Comparison of ENCODE assay signal across 8 cellular contexts in genomic region chr2:203535078-203535783, GRCh38. TPM values are rescaled to one million over a fixed set of nuclear protein-coding genes. Genes with fewer than 3 reads are reported as not detected.
A peak's percentile ranks its signal among the peaks of the same experiment; 100 is the strongest.
DNase-seq lines count a peak whose midpoint lies in the region; ATAC-seq and TF ChIP-seq lines count a peak whose summit lies in the region.

TSS of gene RAPH1 (minus strand) at chr2:203535301. CDS start at chr2:203495353, 39,948 bp downstream.

- H3K4me3 ChIP-seq in CD4-positive, CD25-positive, alpha-beta regulatory T cell (ENCODE audit: low read depth, low read length), result peak within 1 kb of the TSS; percentile 67
- H3K4me3 ChIP-seq in SJCRH30 (peak within 1 kb of the TSS; percentile 98), neural progenitor cell (peak within 1 kb of the TSS; percentile 94), stomach (peak within 1 kb of the TSS; percentile 89 to 99 (median 96))

- peak within 1 kb of the TSS; percentile 90 to 95 (median 93) for H3K4me3 Mint-ChIP-seq in CD4-positive, CD25-positive, alpha-beta regulatory T cell
- peak within 1 kb of the TSS; percentile 82 for H3K4me3 Mint-ChIP-seq in activated naive CD4-positive, alpha-beta T cell treated with anti-CD3 and anti-CD28 coated beads for 36 hours
- H3K4me3 Mint-ChIP-seq in neural progenitor cell, result peak within 1 kb of the TSS; percentile 95

- peak within 1 kb of the TSS in 2 of 3 donors; percentile 16 to 81 for H3K27ac Mint-ChIP-seq in CD4-positive, CD25-positive, alpha-beta regulatory T cell
- peak within 1 kb of the TSS; percentile 61 for H3K27ac Mint-ChIP-seq in activated naive CD4-positive, alpha-beta T cell treated with anti-CD3 and anti-CD28 coated beads for 36 hours
- H3K27ac Mint-ChIP-seq in neural progenitor cell, result peak within 1 kb of the TSS; percentile 90

- H3K27me3 ChIP-seq in CD4-positive, CD25-positive, alpha-beta regulatory T cell (ENCODE audit: control insufficient read depth, insufficient read depth, low read length), result peaks cover 23% of the 10 kb centered on the region
- no peaks in the 10 kb centered on the region for H3K27me3 ChIP-seq in SJCRH30
- H3K27me3 ChIP-seq in neural progenitor cell, result no peaks in the 10 kb centered on the region
- H3K27me3 ChIP-seq in stomach, result peaks cover 0 to 7% (median 0%) of the 10 kb centered on the region in 3 donors

- H3K4me2 ChIP-seq in neural progenitor cell, result peak within 1 kb of the TSS; percentile 99

- H3K27ac ChIP-seq in CD4-positive, CD25-positive, alpha-beta regulatory T cell (ENCODE audit: insufficient read depth, low read length, poor library complexity, severe bottlenecking), result no peak within 1 kb of the TSS
- H3K27ac ChIP-seq in SJCRH30, result peak within 1 kb of the TSS; percentile 95
- H3K27ac ChIP-seq in neural progenitor cell, result peak within 1 kb of the TSS; percentile 89
- peak within 1 kb of the TSS; percentile 93 to 99 (median 97) for H3K27ac ChIP-seq in stomach

- peak within 1 kb of the TSS; percentile 99 for H2AFZ ChIP-seq in neural progenitor cell (replicated peaks)

- peaks cover 22% of the 10 kb centered on the region for H4K20me1 ChIP-seq in neural progenitor cell (ENCODE audit: low read depth)

- CTCF ChIA-PET in activated naive CD4-positive, alpha-beta T cell treated with anti-CD3 and anti-CD28 coated beads for 36 hours (lab: Charles Lee), result no interaction called here

- peaks cover 27% of the 10 kb centered on the region for H3K27me3 Mint-ChIP-seq in CD4-positive, CD25-positive, alpha-beta regulatory T cell
- peaks cover 6% of the 10 kb centered on the region for H3K27me3 Mint-ChIP-seq in activated naive CD4-positive, alpha-beta T cell treated with anti-CD3 and anti-CD28 coated beads for 36 hours (ENCODE audit: low read depth)
- peaks cover 7% of the 10 kb centered on the region for H3K27me3 Mint-ChIP-seq in neural progenitor cell (ENCODE audit: insufficient read depth, low read depth)

- H3K9me3 Mint-ChIP-seq in CD4-positive, CD25-positive, alpha-beta regulatory T cell, result peaks cover 0 to 10% (median 7%) of the 10 kb centered on the region in 7 donors
- peaks cover 12% of the 10 kb centered on the region for H3K9me3 Mint-ChIP-seq in activated naive CD4-positive, alpha-beta T cell treated with anti-CD3 and anti-CD28 coated beads for 36 hours
- H3K9me3 Mint-ChIP-seq in neural progenitor cell, result peaks cover 15% of the 10 kb centered on the region

- 0 to 2% (median 0%) methylated on average over 9 to 92 of the region's 92 CpGs; no CpG with 5 or more reads in 1 of the 5 donors for WGBS in stomach, 5 donors

- peaks cover 12 to 32% (median 18%) of the 10 kb centered on the region in 4 donors for H3K4me1 Mint-ChIP-seq in CD4-positive, CD25-positive, alpha-beta regulatory T cell
- peaks cover 21% of the 10 kb centered on the region for H3K4me1 Mint-ChIP-seq in activated naive CD4-positive, alpha-beta T cell treated with anti-CD3 and anti-CD28 coated beads for 36 hours (ENCODE audit: low read depth)
- peaks cover 26% of the 10 kb centered on the region for H3K4me1 Mint-ChIP-seq in neural progenitor cell

- peaks cover 5 to 8% of the 10 kb centered on the region in 2 experiments for H3K9me3 ChIP-seq in CD4-positive, CD25-positive, alpha-beta regulatory T cell (ENCODE audit: control insufficient read depth in 2 of 2, low read length in 2 of 2)
- H3K9me3 ChIP-seq in SJCRH30 (replicated peaks), result no peaks in the 10 kb centered on the region
- H3K9me3 ChIP-seq in neural progenitor cell (ENCODE audit: low read depth), result no peaks in the 10 kb centered on the region
- H3K9me3 ChIP-seq in stomach, result peaks cover 0 to 7% (median 0%) of the 10 kb centered on the region in 4 donors

- peaks cover 20% of the 10 kb centered on the region for H3K4me1 ChIP-seq in CD4-positive, CD25-positive, alpha-beta regulatory T cell (ENCODE audit: control insufficient read depth, insufficient read depth, low read length, poor library complexity, severe bottlenecking)
- H3K4me1 ChIP-seq in SJCRH30 (peaks cover 4% of the 10 kb centered on the region; the same call in 1 of the 2 replicates), neural progenitor cell (peaks cover 16% of the 10 kb centered on the region), stomach (peaks cover 3 to 42% (median 27%) of the 10 kb centered on the region in 4 donors)

- TF ChIP-seq POLR2A in stomach (IDR thresholded peaks at IDR 0.05), result peak in 1 of 4 donors; percentile 40

- intact Hi-C loops in activated naive CD4-positive, alpha-beta T cell treated with anti-CD3 and anti-CD28 coated beads for 36 hours (cut with micrococcal nuclease), result loop anchor here (1.0 to 2.0 kb wide), 4 partner anchors 36 to 296 kb away; partner anchors contain the start of gene CYP20A1
- intact Hi-C loops in stomach (cut with DNase I; ENCODE audit: low total_unique reads), result no loop called here

- TF ChIP-seq CTCF in neural progenitor cell (IDR thresholded peaks at IDR 0.05) (no peak), stomach (IDR thresholded peaks at IDR 0.05) (peak in 1 of 7 experiments; percentile 17)

- peak; percentile 58 to 65 for ATAC-seq in CD4-positive, CD25-positive, alpha-beta regulatory T cell (ENCODE audit: low read depth in 2 of 2)
- ATAC-seq in GM21515 (IDR thresholded peaks at IDR 0.05; ENCODE audit: unreplicated experiment), result peak; percentile 60

- H3F3A ChIP-seq in neural progenitor cell (ENCODE audit: low read depth), result peaks cover 29% of the 10 kb centered on the region

- no peak for TF ChIP-seq EP300 in stomach (IDR thresholded peaks at IDR 0.05)

- DNase-seq in CD4-positive, CD25-positive, alpha-beta regulatory T cell, result peak; percentile 39 to 69 (median 42)
- DNase-seq in LHCN-M2 (ENCODE audit: low read depth), result peak; percentile 76
- peak; percentile 87 to 88 for DNase-seq in SJCRH30
- DNase-seq in activated naive CD4-positive, alpha-beta T cell treated with anti-CD3 and anti-CD28 coated beads for 36 hours, result peak; percentile 79
- peak; percentile 75 for DNase-seq in foreskin melanocyte
- peak; percentile 95 for DNase-seq in neural progenitor cell (ENCODE audit: low spot score)
- DNase-seq in stomach, result peak; percentile 87

- peak within 1 kb of the TSS; percentile 69 for H3K9ac ChIP-seq in neural progenitor cell

- H3K36me3 Mint-ChIP-seq in CD4-positive, CD25-positive, alpha-beta regulatory T cell, result no peaks in the 10 kb centered on the region
- H3K36me3 Mint-ChIP-seq in activated naive CD4-positive, alpha-beta T cell treated with anti-CD3 and anti-CD28 coated beads for 36 hours (ENCODE audit: low read depth), result no peaks in the 10 kb centered on the region
- H3K36me3 Mint-ChIP-seq in neural progenitor cell, result peaks cover 3% of the 10 kb centered on the region

- no peaks in the 10 kb centered on the region for H3K36me3 ChIP-seq in CD4-positive, CD25-positive, alpha-beta regulatory T cell (ENCODE audit: control insufficient read depth, insufficient read depth, low read length)
- H3K36me3 ChIP-seq in SJCRH30, result no peaks in the 10 kb centered on the region
- no peaks in the 10 kb centered on the region for H3K36me3 ChIP-seq in neural progenitor cell
- H3K36me3 ChIP-seq in stomach, result no peaks in the 10 kb centered on the region

- peaks cover 40% of the 10 kb centered on the region for H3K79me2 ChIP-seq in neural progenitor cell (ENCODE audit: low read depth)

RNA-seq across cellular contexts. Expression of gene RAPH1, which starts in this region (rescaled TPM):
- 2.5 TPM for total RNA-seq in CD4-positive, CD25-positive, alpha-beta regulatory T cell
- polyA plus RNA-seq in CD4-positive, CD25-positive, alpha-beta regulatory T cell, result 1 to 10 TPM in 1 of 4 donors, under 1 TPM in 3; 0.53 to 1.8 (median 0.87) TPM
- total RNA-seq in LHCN-M2 (2014; rRNA removed) (43.1 and 66.0 TPM in 2 replicates), neural progenitor cell (ENCODE audit: low replicate concordance) (9.3 and 11.2 TPM in 2 replicates), stomach (1,000 to 10,000 TPM in 1 of 5 donors, 100 to 1,000 TPM in 1, 10 to 100 TPM in 2, 1 to 10 TPM in 1; 4.7 to 1,062 (median 44.6) TPM)
- 19.7 TPM for polyA plus RNA-seq in LHCN-M2 (2012)
- 22.1 and 25.7 TPM in 2 replicates for total RNA-seq in SJCRH30 (2014; rRNA removed; shearing (Covaris generic))
- 10 to 100 TPM in 1 of 2 experiments, 1 to 10 TPM in 1; 8.6 to 11.9 TPM for total RNA-seq in activated naive CD4-positive, alpha-beta T cell treated with anti-CD3 and anti-CD28 coated beads for 36 hours
- polyA plus RNA-seq in stomach, result 1 to 10 TPM; 2.5 to 3.7 (median 3.5) TPM

Comparison
In these comparisons a context has a peak if more than half of its experiments do, and no peak if none do; other contexts are left out.
1. DNase-seq: peak in every context shown above with its lines; median percentile 95 in neural progenitor cell; 88 in SJCRH30; 87 in stomach; 79 in activated naive CD4-positive, alpha-beta T cell treated with anti-CD3 and anti-CD28 coated beads for 36 hours; 76 in LHCN-M2; 75 in foreskin melanocyte; 42 in CD4-positive, CD25-positive, alpha-beta regulatory T cell.